In genomic region chr3:81888822-81889557, GRCh38 we compare ENCODE assay signal across 18 cellular contexts.
"Had no signal": no experiment of that assay in that cellular context is flagged by ENCODE, and none has a peak within 500 bp of the region (broad histone marks: within the 10 kb centered on the region; RNA-seq: fewer than 3 reads in every experiment).

No MANE protein-coding gene starts in this region.

- H2AFZ ChIP-seq: parathyroid adenoma had no signal

- ATAC-seq: activated CD4-positive, alpha-beta T cell treated with anti-CD3 and anti-CD28 coated beads for 36 hours; activated CD8-positive, alpha-beta T cell treated with anti-CD3 and anti-CD28 coated beads for 36 hours; activated T-cell treated with anti-CD3 and anti-CD28 coated beads, Interleukin-2, amount 50 U/mL, for 72 hours; esophagus mucosa; gastroesophageal sphincter had no signal

- H3K27ac ChIP-seq: dorsolateral prefrontal cortex, gastroesophageal sphincter, parathyroid adenoma, suprapubic skin, VCaP had no signal

- H3K9me3 ChIP-seq: gastroesophageal sphincter, suprapubic skin had no signal

- H3K79me2 ChIP-seq: parathyroid adenoma had no signal

- H3K9ac ChIP-seq: parathyroid adenoma had no signal

- H3K4me3 ChIP-seq: dorsolateral prefrontal cortex, gastroesophageal sphincter, suprapubic skin had no signal

- H3K36me3 ChIP-seq: gastroesophageal sphincter, suprapubic skin had no signal

- H3K27me3 ChIP-seq: gastroesophageal sphincter, suprapubic skin had no signal

- FAIRE-seq: bronchial epithelial cell, endometrium, kidney had no signal

- DNase-seq: activated CD4-positive, alpha-beta T cell treated with anti-CD3 and anti-CD28 coated beads for 36 hours; activated CD8-positive, alpha-beta memory T cell treated with anti-CD3 and anti-CD28 coated beads, Interleukin-2, amount 50 U/mL, for 4 hours; activated CD8-positive, alpha-beta T cell treated with anti-CD3 and anti-CD28 coated beads for 36 hours; activated gamma-delta T cell treated with Interleukin-2 at 50 U/mL for 16 hours; activated naive CD8-positive, alpha-beta T cell treated with anti-CD3 and anti-CD28 coated beads, Interleukin-2, amount 10 ng/mL, durations not matched to agents 7 days and 5 days; activated T-cell treated with anti-CD3 and anti-CD28 coated beads, Interleukin-2, amount 50 U/mL, for 72 hours; aorta; dorsolateral prefrontal cortex; kidney; stimulated activated CD4-positive, alpha-beta T cell treated with anti-CD3 and anti-CD28 coated beads, Interleukin-2, amount 100 ng/mL, for 24 hours; stimulated activated naive CD4-positive, alpha-beta T cell treated with Interleukin-2 at 50 U/mL for 16 hours had no signal

- H3K4me1 ChIP-seq: parathyroid adenoma, suprapubic skin had no signal
